ENCODE assay signal across 10 cellular contexts in the genomic region with DNA sequence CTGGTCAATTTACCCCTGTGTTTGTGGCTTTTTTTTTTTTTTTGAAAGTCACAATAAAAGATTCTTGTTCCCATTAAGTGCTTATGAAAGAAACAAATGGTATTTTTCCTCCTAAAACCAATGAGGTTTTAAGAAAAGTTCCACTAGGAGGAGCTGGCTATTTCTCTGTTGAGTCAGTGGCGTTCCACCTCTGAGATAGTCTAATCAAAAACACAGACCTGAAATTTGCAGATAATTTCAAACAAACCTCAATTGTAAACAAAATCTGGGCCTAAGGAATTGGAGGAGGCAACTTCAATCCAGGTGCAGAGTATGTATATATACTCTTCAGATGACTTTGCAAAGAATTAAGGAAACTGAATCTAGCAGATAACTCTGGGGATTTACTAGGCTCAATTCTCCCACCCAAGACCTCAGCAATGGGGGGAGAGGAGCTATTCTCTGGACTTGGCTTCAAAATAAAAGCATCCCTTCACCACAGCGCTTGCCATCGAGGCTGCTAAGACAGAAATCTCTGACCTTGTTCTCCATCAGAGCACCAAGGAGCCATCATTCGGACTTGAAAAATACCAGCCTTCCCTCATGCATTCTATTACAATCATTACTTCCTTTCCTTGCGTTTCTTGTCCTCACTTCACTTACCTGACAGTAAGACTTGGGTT. TPM values are rescaled to one million over a fixed set of nuclear protein-coding genes. Genes with fewer than 3 reads are reported as not detected.
DNase-seq lines count a peak whose midpoint lies in the region; ATAC-seq and TF ChIP-seq lines count a peak whose summit lies in the region.
"Had no signal": no experiment of that assay in that cellular context is flagged by ENCODE, and none has a peak within 500 bp of the region (broad histone marks: within the 10 kb centered on the region; RNA-seq: fewer than 3 reads in every experiment).

No MANE protein-coding gene starts in this region.

- H3K27ac ChIP-seq in OCI-LY7 (ENCODE audit: low read depth, low read length, poor library complexity, severe bottlenecking), result no peak overlapping the region

- peaks cover 11% of the 10 kb centered on the region; the same call in 1 of the 2 replicates for H3K79me2 ChIP-seq in OCI-LY7 (ENCODE audit: insufficient read depth, low read depth, low read length)

- no peaks in the 10 kb centered on the region for H3K9me3 Mint-ChIP-seq in progenitor cell of endocrine pancreas (ENCODE audit: low read depth)

- H3K36me3 Mint-ChIP-seq in progenitor cell of endocrine pancreas (ENCODE audit: insufficient read depth), result no peaks in the 10 kb centered on the region

- CTCF ChIA-PET in OCI-LY7 (lab: Charles Lee; ENCODE audit: unreplicated experiment), result interaction anchor here (0.5 kb wide), 1 partner anchor 487 kb away, joined by 7 read pairs; no protein-coding TSS in a partner anchor

- peak; percentile 72 for TF ChIP-seq CTCF in OCI-LY7 (conservative IDR thresholded peaks at IDR 0.05; ENCODE audit: low read length)
- TF ChIP-seq CTCF in epithelial cell of esophagus (IDR thresholded peaks at IDR 0.05; ENCODE audit: insufficient read depth, low read depth, low read length, missing control alignments), result peak; percentile 49
- peak; percentile 43 for TF ChIP-seq CTCF in progenitor cell of endocrine pancreas (IDR thresholded peaks at IDR 0.05; ENCODE audit: unreplicated experiment)

- H3K4me3 ChIP-seq in OCI-LY7 (ENCODE audit: low read depth, low read length, poor library complexity, severe bottlenecking) (no peak overlapping the region), epithelial cell of esophagus (ENCODE audit: low read length) (no peak overlapping the region)
- H3K4me3 ChIP-seq: mucosa of descending colon had no signal

- H4K20me1 ChIP-seq in OCI-LY7 (ENCODE audit: insufficient read depth, low read length), result peaks cover 27% of the 10 kb centered on the region

- H3K27me3 Mint-ChIP-seq in progenitor cell of endocrine pancreas, result no peaks in the 10 kb centered on the region

- POLR2A ChIA-PET in OCI-LY7 (lab: Charles Lee), result interaction anchor here (0.7 to 1.7 kb wide), 9 partner anchors 13 to 497 kb away, joined by 3 to 6 read pairs (median 4); no protein-coding TSS in a partner anchor

- H3K36me3 ChIP-seq in OCI-LY7 (ENCODE audit: insufficient read depth, low read length), result no peaks in the 10 kb centered on the region; the same call in 1 of the 2 replicates

- no peaks in the 10 kb centered on the region for H3K9me2 ChIP-seq in OCI-LY7 (ENCODE audit: insufficient read depth, low read length)

- peak; percentile 12 for DNase-seq in GM04503 (ENCODE audit: low read depth)
- DNase-seq in OCI-LY7 (ENCODE audit: low spot score), result peak; percentile 24
- peak; percentile 33 for DNase-seq in epithelial cell of esophagus (ENCODE audit: low read depth)
- no peak for DNase-seq in progenitor cell of endocrine pancreas (ENCODE audit: low spot score, unreplicated experiment)
- no peak for DNase-seq in activated CD4-positive, CD25-positive, alpha-beta regulatory T cell treated with anti-CD3 and anti-CD28 coated beads, Interleukin-2, amount 50 U/mL, for 72 hours
- DNase-seq in RPMI8226, result no peak
- DNase-seq in NCI-H1436 treated with DMSO at 0.1 percent for 48 hours (lab: John Stamatoyannopoulos, UW), result no peak
- DNase-seq: amygdala, mucosa of descending colon had no signal

- H3K27ac Mint-ChIP-seq in progenitor cell of endocrine pancreas, result peak overlapping the region; percentile 74

- intact Hi-C loops in OCI-LY7 (cut with micrococcal nuclease; ENCODE audit: unreplicated experiment), result loop anchor here (2.0 to 5.0 kb wide), 2 partner anchors 52 to 247 kb away; a partner anchor contains a TSS

- H3K9me3 ChIP-seq in OCI-LY7 (ENCODE audit: low read length), result no peaks in the 10 kb centered on the region
- H3K9me3 ChIP-seq: mucosa of descending colon had no signal

- no TSS peak for BruUV-seq in OCI-LY7 (replicated peaks; lab: Mats Ljungman, UMichigan)

- H3K4me2 ChIP-seq in OCI-LY7 (ENCODE audit: low read length), result no peak overlapping the region

- no peak overlapping the region for H3K4me3 Mint-ChIP-seq in progenitor cell of endocrine pancreas (ENCODE audit: low read depth)

- H3K4me1 ChIP-seq in OCI-LY7 (ENCODE audit: insufficient read depth, low read length, poor library complexity, severe bottlenecking), result peaks cover 37% of the 10 kb centered on the region

- no peak for ATAC-seq in GM19452 (IDR thresholded peaks at IDR 0.05; ENCODE audit: unreplicated experiment)

- peaks cover 47% of the 10 kb centered on the region for H3K4me1 Mint-ChIP-seq in progenitor cell of endocrine pancreas (ENCODE audit: low read depth)

- H2AFZ ChIP-seq in OCI-LY7 (ENCODE audit: low read length), result no peak overlapping the region

RNA-seq across cellular contexts. Expression of a gene that starts 52.4 kb away (rescaled TPM):
- 12.3 and 13.9 TPM in 2 replicates for total RNA-seq in OCI-LY7 (2014; rRNA removed; shearing (Covaris generic))
- 28.7 TPM in 2 replicates for total RNA-seq in OCI-LY7 (2022)
- total RNA-seq in progenitor cell of endocrine pancreas, result 28.5 and 28.9 TPM in 2 replicates

Comparison
In these comparisons a context has a peak if more than half of its experiments do, and no peak if none do; other contexts are left out.
1. DNase-seq: peak in GM04503 (single experiment), OCI-LY7 (single experiment) and epithelial cell of esophagus (single experiment); none in progenitor cell of endocrine pancreas (single experiment), activated CD4-positive, CD25-positive, alpha-beta regulatory T cell treated with anti-CD3 and anti-CD28 coated beads, Interleukin-2, amount 50 U/mL, for 72 hours (single experiment), RPMI8226 (single experiment) and NCI-H1436 treated with DMSO at 0.1 percent for 48 hours (single experiment).
2. Peak in every context shown above with its lines, with median percentiles within 50 percentile points of each other: CTCF ChIP-seq.